ENCODE assay signal across 2 cellular contexts in genomic region chr10:126400641-126401040, GRCh38.
TF ChIP-seq lines count a peak whose summit lies in the region.

No MANE protein-coding gene starts in this region.

TF ChIP-seq in SK-N-SH, 30 proteins besides CTCF, POLR2A, EP300 and RAD21 (continued from another document):
- TF ChIP-seq, protein P1, sequence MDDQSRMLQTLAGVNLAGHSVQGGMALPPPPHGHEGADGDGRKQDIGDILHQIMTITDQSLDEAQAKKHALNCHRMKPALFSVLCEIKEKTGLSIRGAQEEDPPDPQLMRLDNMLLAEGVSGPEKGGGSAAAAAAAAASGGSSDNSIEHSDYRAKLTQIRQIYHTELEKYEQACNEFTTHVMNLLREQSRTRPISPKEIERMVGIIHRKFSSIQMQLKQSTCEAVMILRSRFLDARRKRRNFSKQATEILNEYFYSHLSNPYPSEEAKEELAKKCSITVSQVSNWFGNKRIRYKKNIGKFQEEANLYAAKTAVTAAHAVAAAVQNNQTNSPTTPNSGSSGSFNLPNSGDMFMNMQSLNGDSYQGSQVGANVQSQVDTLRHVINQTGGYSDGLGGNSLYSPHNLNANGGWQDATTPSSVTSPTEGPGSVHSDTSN (IDR thresholded peaks at IDR 0.05): peak; percentile 5; the same call in 1 of the 2 replicates

TF ChIP-seq in SK-N-SH treated with all-trans-retinoic acid at 6 μM for 48 hours, 23 proteins besides CTCF, POLR2A, EP300 and RAD21:
- TF ChIP-seq, protein P2, sequence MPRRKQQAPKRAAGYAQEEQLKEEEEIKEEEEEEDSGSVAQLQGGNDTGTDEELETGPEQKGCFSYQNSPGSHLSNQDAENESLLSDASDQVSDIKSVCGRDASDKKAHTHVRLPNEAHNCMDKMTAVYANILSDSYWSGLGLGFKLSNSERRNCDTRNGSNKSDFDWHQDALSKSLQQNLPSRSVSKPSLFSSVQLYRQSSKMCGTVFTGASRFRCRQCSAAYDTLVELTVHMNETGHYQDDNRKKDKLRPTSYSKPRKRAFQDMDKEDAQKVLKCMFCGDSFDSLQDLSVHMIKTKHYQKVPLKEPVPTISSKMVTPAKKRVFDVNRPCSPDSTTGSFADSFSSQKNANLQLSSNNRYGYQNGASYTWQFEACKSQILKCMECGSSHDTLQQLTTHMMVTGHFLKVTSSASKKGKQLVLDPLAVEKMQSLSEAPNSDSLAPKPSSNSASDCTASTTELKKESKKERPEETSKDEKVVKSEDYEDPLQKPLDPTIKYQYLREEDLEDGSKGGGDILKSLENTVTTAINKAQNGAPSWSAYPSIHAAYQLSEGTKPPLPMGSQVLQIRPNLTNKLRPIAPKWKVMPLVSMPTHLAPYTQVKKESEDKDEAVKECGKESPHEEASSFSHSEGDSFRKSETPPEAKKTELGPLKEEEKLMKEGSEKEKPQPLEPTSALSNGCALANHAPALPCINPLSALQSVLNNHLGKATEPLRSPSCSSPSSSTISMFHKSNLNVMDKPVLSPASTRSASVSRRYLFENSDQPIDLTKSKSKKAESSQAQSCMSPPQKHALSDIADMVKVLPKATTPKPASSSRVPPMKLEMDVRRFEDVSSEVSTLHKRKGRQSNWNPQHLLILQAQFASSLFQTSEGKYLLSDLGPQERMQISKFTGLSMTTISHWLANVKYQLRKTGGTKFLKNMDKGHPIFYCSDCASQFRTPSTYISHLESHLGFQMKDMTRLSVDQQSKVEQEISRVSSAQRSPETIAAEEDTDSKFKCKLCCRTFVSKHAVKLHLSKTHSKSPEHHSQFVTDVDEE (CRISPR knock-in tag; IDR thresholded peaks at IDR 0.05): no peak
- TF ChIP-seq ZFP30 (CRISPR knock-in tag; IDR thresholded peaks at IDR 0.05): no peak
- TF ChIP-seq ZNF70 (CRISPR knock-in tag; IDR thresholded peaks at IDR 0.05): peak; percentile 69
